8 cellular contexts compared by ENCODE assay signal in genomic region chr2:181573140-181573736, GRCh38.
DNase-seq lines count a peak whose midpoint lies in the region; ATAC-seq and TF ChIP-seq lines count a peak whose summit lies in the region.

No MANE protein-coding gene starts in this region.

- TF ChIP-seq EP300 in esophagus muscularis mucosa (IDR thresholded peaks at IDR 0.05) (no peak), tibial nerve (IDR thresholded peaks at IDR 0.05) (no peak)

- H3K4me1 ChIP-seq in heart right ventricle (no peaks in the 10 kb centered on the region), esophagus muscularis mucosa (peaks cover 0 to 5% (median 0%) of the 10 kb centered on the region in 4 donors), tibial nerve (no peaks in the 10 kb centered on the region)

- H3K27ac Mint-ChIP-seq in activated T-helper 17 cell treated with anti-CD3 and anti-CD28 coated beads, Interleukin-2, amount 50 U/mL, for 72 hours = no peak overlapping the region

- H3K4me1 Mint-ChIP-seq in activated T-helper 17 cell treated with anti-CD3 and anti-CD28 coated beads, Interleukin-2, amount 50 U/mL, for 72 hours = no peaks in the 10 kb centered on the region

- H3K4me3 Mint-ChIP-seq in activated T-helper 17 cell treated with anti-CD3 and anti-CD28 coated beads, Interleukin-2, amount 50 U/mL, for 72 hours = no peak overlapping the region

- intact Hi-C loops in heart right ventricle (cut with DNase I) (loop anchor here in 8 of 10 donors (2.0 to 10.0 kb wide), 3 partner anchors 139 to 142 kb away; no protein-coding TSS in a partner anchor), cardiac septum (cut with DNase I) (loop anchor here (5.0 kb wide), 1 partner anchor 144 kb away; no protein-coding TSS in a partner anchor), esophagus muscularis mucosa (cut with DNase I) (loop anchor here (10.0 kb wide), 1 partner anchor 142 kb away; no protein-coding TSS in a partner anchor)

- 27 to 36% methylated on average over 4 of the region's 4 CpGs for WGBS in heart right ventricle, 2 donors
- 58% methylated on average over 4 of the region's 4 CpGs for WGBS in esophagus muscularis mucosa
- WGBS in tibial nerve, 2 donors = 47 to 49% methylated on average over 4 of the region's 4 CpGs

- H3K27me3 ChIP-seq in heart right ventricle (peaks cover 0 to 16% (median 0%) of the 10 kb centered on the region in 7 donors), esophagus muscularis mucosa (no peaks in the 10 kb centered on the region), tibial nerve (no peaks in the 10 kb centered on the region)

- TF ChIP-seq CTCF in heart right ventricle (IDR thresholded peaks at IDR 0.05) (peak in 8 of 9 donors; percentile 16 to 48 (median 42)), esophagus muscularis mucosa (IDR thresholded peaks at IDR 0.05) (peak; percentile 20 to 28 (median 24)), tibial nerve (IDR thresholded peaks at IDR 0.05) (peak in 3 of 5 experiments; percentile 20 to 37 (median 32))

- H3K9me3 Mint-ChIP-seq in activated T-helper 17 cell treated with anti-CD3 and anti-CD28 coated beads, Interleukin-2, amount 50 U/mL, for 72 hours = no peaks in the 10 kb centered on the region

- H3K36me3 ChIP-seq in heart right ventricle (no peaks in the 10 kb centered on the region), esophagus muscularis mucosa (no peaks in the 10 kb centered on the region), tibial nerve (no peaks in the 10 kb centered on the region)

- H3K4me3 ChIP-seq in heart right ventricle (no peak overlapping the region), esophagus muscularis mucosa (no peak overlapping the region), tibial nerve (no peak overlapping the region)

- H3K9me3 ChIP-seq in heart right ventricle (no peaks in the 10 kb centered on the region), esophagus muscularis mucosa (no peaks in the 10 kb centered on the region), tibial nerve (no peaks in the 10 kb centered on the region)

- H3K36me3 Mint-ChIP-seq in activated T-helper 17 cell treated with anti-CD3 and anti-CD28 coated beads, Interleukin-2, amount 50 U/mL, for 72 hours (ENCODE audit: low read depth) = no peaks in the 10 kb centered on the region

- no peak for DNase-seq in heart right ventricle
- no peak for DNase-seq in cardiac septum (ENCODE audit: low spot score)
- peak; percentile 48 for DNase-seq in NCI-H748 treated with DMSO at 0.1 percent for 48 hours (lab: John Stamatoyannopoulos, UW)
- no peak for DNase-seq in esophagus muscularis mucosa (ENCODE audit: extremely low spot score)
- DNase-seq in tibial nerve (ENCODE audit: low spot score in 2 of 2) = no peak
- DNase-seq in RPMI8226 = no peak
- DNase-seq in HuH-7 (ENCODE audit: low spot score) = no peak

- H3K27ac ChIP-seq in heart right ventricle (no peak overlapping the region), esophagus muscularis mucosa (replicated peaks in 1 of 4) (no peak overlapping the region), tibial nerve (no peak overlapping the region)

- TF ChIP-seq POLR2A in esophagus muscularis mucosa (IDR thresholded peaks at IDR 0.05; ENCODE audit: low read depth) (no peak), tibial nerve (IDR thresholded peaks at IDR 0.05) (no peak)

- peaks cover 21% of the 10 kb centered on the region for H3K27me3 Mint-ChIP-seq in activated T-helper 17 cell treated with anti-CD3 and anti-CD28 coated beads, Interleukin-2, amount 50 U/mL, for 72 hours

- no peak for ATAC-seq in heart right ventricle
- ATAC-seq in activated T-helper 17 cell treated with anti-CD3 and anti-CD28 coated beads, Interleukin-2, amount 50 U/mL, for 72 hours (replicated peaks) = no peak
